In genomic region chr1:9437931-9438330, GRCh38 we compare ENCODE assay signal across 8 cellular contexts.
DNase-seq lines count a peak whose midpoint lies in the region; ATAC-seq and TF ChIP-seq lines count a peak whose summit lies in the region.

No MANE protein-coding gene starts in this region.

- peak; percentile 43 for ATAC-seq in esophagus mucosa
- no peak for ATAC-seq in mucosa of descending colon
- no peak for ATAC-seq in HG03457 (IDR thresholded peaks at IDR 0.05; ENCODE audit: unreplicated experiment)

- H3K27ac Mint-ChIP-seq in type B pancreatic cell: no peak overlapping the region

- H3K36me3 ChIP-seq in mucosa of descending colon (ENCODE audit: low read depth) (no peaks in the 10 kb centered on the region), thyroid gland (no peaks in the 10 kb centered on the region)

- DNase-seq in RWPE1 (ENCODE audit: low spot score): no peak
- DNase-seq in mucosa of descending colon: peak; percentile 42 to 70 (median 51)
- peak; percentile 21 to 26 for DNase-seq in thyroid gland
- DNase-seq in activated CD4-positive, alpha-beta T cell treated with anti-CD3 and anti-CD28 coated beads, Interleukin-2, amount 50 U/mL, for 1 hour: no peak
- no peak for DNase-seq in type B pancreatic cell (ENCODE audit: extremely low spot score, unreplicated experiment)
- no peak for DNase-seq in SIG-M5 treated with dmso at 0.1 percent for 504 hours (lab: John Stamatoyannopoulos, UW; ENCODE audit: unreplicated experiment)

- intact Hi-C loops in mucosa of descending colon (cut with DNase I, micrococcal nuclease) (loop anchor here in 1 of 2 donors (10.0 kb wide), 1 partner anchor 143 kb away; the partner anchor contains the start of gene SPSB1), thyroid gland (cut with DNase I) (no loop called here)

- H3K9me3 ChIP-seq in mucosa of descending colon: no peaks in the 10 kb centered on the region
- H3K9me3 ChIP-seq in thyroid gland: no peaks in the 10 kb centered on the region

- POLR2A ChIA-PET in RWPE1 (lab: Yijun Ruan, JAX; ENCODE audit: low non-redundant PET): no interaction called here

- no peak overlapping the region for H3K4me3 ChIP-seq in mucosa of descending colon
- no peak overlapping the region for H3K4me3 ChIP-seq in thyroid gland (replicated peaks in 1 of 3)

- H3K27me3 ChIP-seq in thyroid gland: no peaks in the 10 kb centered on the region

- CTCF ChIA-PET in RWPE1 (lab: Yijun Ruan, JAX): no interaction called here

- H3K9me3 Mint-ChIP-seq in type B pancreatic cell: no peaks in the 10 kb centered on the region

- H3K4me1 Mint-ChIP-seq in type B pancreatic cell (ENCODE audit: unreplicated experiment): peaks cover 34% of the 10 kb centered on the region

- H3K4me3 Mint-ChIP-seq in type B pancreatic cell: no peak overlapping the region

- H3K36me3 Mint-ChIP-seq in type B pancreatic cell: no peaks in the 10 kb centered on the region

- H3K27ac ChIP-seq in RWPE1 (peak overlapping the region; percentile 58; the same call in 1 of the 2 replicates), thyroid gland (peak overlapping the region in 2 of 3 donors; percentile 45 to 57)

- H3K27me3 Mint-ChIP-seq in type B pancreatic cell: no peaks in the 10 kb centered on the region

- TF ChIP-seq POLR2A in thyroid gland (IDR thresholded peaks at IDR 0.05): no peak

- 55 to 75% methylated on average over 12 of the region's 12 CpGs for WGBS in thyroid gland, 2 donors

- TF ChIP-seq CTCF in RWPE1 (conservative IDR thresholded peaks at IDR 0.05; ENCODE audit: low read depth): no peak
- TF ChIP-seq CTCF in mucosa of descending colon (IDR thresholded peaks at IDR 0.05): no peak
- TF ChIP-seq CTCF in thyroid gland (IDR thresholded peaks at IDR 0.05): no peak
- TF ChIP-seq CTCF in type B pancreatic cell (conservative IDR thresholded peaks at IDR 0.05): no peak

- H3K4me1 ChIP-seq in mucosa of descending colon (ENCODE audit: low read depth) (peaks cover 39% of the 10 kb centered on the region), thyroid gland (peaks cover 21 to 54% of the 10 kb centered on the region in 2 donors)

Comparison
In these comparisons a context has a peak if more than half of its experiments do, and no peak if none do; other contexts are left out.
1. DNase-seq: peak in mucosa of descending colon (3 of 3) and thyroid gland (2 of 2); none in RWPE1 (single experiment), activated CD4-positive, alpha-beta T cell treated with anti-CD3 and anti-CD28 coated beads, Interleukin-2, amount 50 U/mL, for 1 hour (single experiment), type B pancreatic cell (single experiment) and SIG-M5 treated with dmso at 0.1 percent for 504 hours (single experiment).